ENCODE assay signal across 8 cellular contexts in genomic region chr7:55641273-55641691, GRCh38.
A peak's percentile ranks its signal among the peaks of the same experiment; 100 is the strongest.
DNase-seq lines count a peak whose midpoint lies in the region; ATAC-seq and TF ChIP-seq lines count a peak whose summit lies in the region.

No MANE protein-coding gene starts in this region.

- H3K9ac ChIP-seq in DND-41 (ENCODE audit: low read depth, low read length), result no peak overlapping the region

- H3K4me3 ChIP-seq in DND-41 (ENCODE audit: low read depth in 1 of 2, low read length in 2 of 2), result no peak overlapping the region
- H3K4me3 ChIP-seq in fibroblast of mammary gland (ENCODE audit: control insufficient read depth, low read depth, low read length), result no peak overlapping the region

- POLR2A ChIA-PET in activated CD4-positive, alpha-beta T cell treated with anti-CD3 and anti-CD28 coated beads, Interleukin-2, amount 10 ng/mL, durations not matched to agents 7 days and 5 days (lab: Charles Lee), result no interaction called here

- H3K79me2 ChIP-seq in DND-41 (ENCODE audit: insufficient read depth, low read length), result no peaks in the 10 kb centered on the region

- no peaks in the 10 kb centered on the region for H3K27me3 ChIP-seq in DND-41 (ENCODE audit: insufficient read depth, low read length, poor library complexity)

- no peak overlapping the region for H3K4me3 Mint-ChIP-seq in activated CD4-positive, alpha-beta T cell treated with anti-CD3 and anti-CD28 coated beads, Interleukin-2, amount 10 ng/mL, durations not matched to agents 7 days and 5 days
- H3K4me3 Mint-ChIP-seq in nephron progenitor cell, result no peak overlapping the region

- no peaks in the 10 kb centered on the region for H3K9me3 Mint-ChIP-seq in activated CD4-positive, alpha-beta T cell treated with anti-CD3 and anti-CD28 coated beads, Interleukin-2, amount 10 ng/mL, durations not matched to agents 7 days and 5 days
- H3K9me3 Mint-ChIP-seq in nephron progenitor cell, result peaks cover 45% of the 10 kb centered on the region

- H3K27ac Mint-ChIP-seq in activated CD4-positive, alpha-beta T cell treated with anti-CD3 and anti-CD28 coated beads, Interleukin-2, amount 10 ng/mL, durations not matched to agents 7 days and 5 days, result no peak overlapping the region
- H3K27ac Mint-ChIP-seq in nephron progenitor cell, result no peak overlapping the region

- H3K27me3 Mint-ChIP-seq in activated CD4-positive, alpha-beta T cell treated with anti-CD3 and anti-CD28 coated beads, Interleukin-2, amount 10 ng/mL, durations not matched to agents 7 days and 5 days, result peaks cover 7% of the 10 kb centered on the region
- H3K27me3 Mint-ChIP-seq in nephron progenitor cell (ENCODE audit: low read depth, poor library complexity), result no peaks in the 10 kb centered on the region

- no peaks in the 10 kb centered on the region for H3K36me3 Mint-ChIP-seq in activated CD4-positive, alpha-beta T cell treated with anti-CD3 and anti-CD28 coated beads, Interleukin-2, amount 10 ng/mL, durations not matched to agents 7 days and 5 days (ENCODE audit: low read depth)
- H3K36me3 Mint-ChIP-seq in nephron progenitor cell (ENCODE audit: low read depth), result no peaks in the 10 kb centered on the region

- CTCF ChIA-PET in activated CD4-positive, alpha-beta T cell treated with anti-CD3 and anti-CD28 coated beads, Interleukin-2, amount 10 ng/mL, durations not matched to agents 7 days and 5 days (lab: Charles Lee), result interaction anchor here (0.6 to 1.9 kb wide), 8 partner anchors 9 to 434 kb away, joined by 3 to 9 read pairs (median 4); partner anchors contain the start of gene NIPSNAP2

- no peak overlapping the region for H2AFZ ChIP-seq in DND-41 (ENCODE audit: low read depth, low read length)

- no peaks in the 10 kb centered on the region for H4K20me1 ChIP-seq in DND-41 (ENCODE audit: insufficient read depth, low read length)

- DNase-seq in DND-41, result peak; percentile 39
- peak; percentile 63 for DNase-seq in NCI-H446 treated with DMSO at 0.1 percent for 48 hours (lab: John Stamatoyannopoulos, UW)
- peak; percentile 59 for DNase-seq in activated CD4-positive, alpha-beta T cell treated with anti-CD3 and anti-CD28 coated beads, Interleukin-2, amount 10 ng/mL, durations not matched to agents 7 days and 5 days
- DNase-seq in fibroblast of mammary gland (ENCODE audit: low read depth), result peak; percentile 88
- peak; percentile 28 for DNase-seq in nephron progenitor cell
- no peak for DNase-seq in 8988T

- H3K4me1 Mint-ChIP-seq in activated CD4-positive, alpha-beta T cell treated with anti-CD3 and anti-CD28 coated beads, Interleukin-2, amount 10 ng/mL, durations not matched to agents 7 days and 5 days, result peaks cover 12% of the 10 kb centered on the region
- H3K4me1 Mint-ChIP-seq in nephron progenitor cell, result no peaks in the 10 kb centered on the region

- no peaks in the 10 kb centered on the region for H3K9me3 ChIP-seq in DND-41 (ENCODE audit: insufficient read depth, low read length, severe bottlenecking)

- TF ChIP-seq CTCF in DND-41 (IDR thresholded peaks at IDR 0.05; ENCODE audit: borderline replicate concordance, extremely low read depth, low read length, poor library complexity, severe bottlenecking), result peak; percentile 84
- peak; percentile 87 for TF ChIP-seq CTCF in fibroblast of mammary gland (conservative IDR thresholded peaks at IDR 0.05; ENCODE audit: control insufficient read depth, insufficient read depth, low read depth, low read length)
- peak; percentile 75 for TF ChIP-seq CTCF in nephron progenitor cell (IDR thresholded peaks at IDR 0.05)

- H3K27ac ChIP-seq in DND-41 (ENCODE audit: low read length), result no peak overlapping the region

- H3K36me3 ChIP-seq in DND-41 (ENCODE audit: insufficient read depth, low read length), result no peaks in the 10 kb centered on the region

- peaks cover 12% of the 10 kb centered on the region for H3K4me1 ChIP-seq in DND-41 (ENCODE audit: insufficient read depth, low read length)

- ATAC-seq in DND-41 (ENCODE audit: insufficient read depth, low read depth), result peak; percentile 87
- peak; percentile 89 for ATAC-seq in GM19467 (IDR thresholded peaks at IDR 0.05; ENCODE audit: unreplicated experiment)
- ATAC-seq in HG03460 (IDR thresholded peaks at IDR 0.05; ENCODE audit: unreplicated experiment), result peak; percentile 83

- no peak overlapping the region for H3K4me2 ChIP-seq in DND-41 (ENCODE audit: insufficient read depth, low read length)
